In genomic region chr11:101267654-101268053, GRCh38 we compare ENCODE assay signal across 6 cellular contexts.
"Had no signal": no experiment of that assay in that cellular context is flagged by ENCODE, and none has a peak within 500 bp of the region (broad histone marks: within the 10 kb centered on the region; RNA-seq: fewer than 3 reads in every experiment).

No MANE protein-coding gene starts in this region.

- ATAC-seq: K562 had no signal

- H3K27ac ChIP-seq: HL-60 had no signal

- H3K4me3 ChIP-seq: K562 had no signal

- FAIRE-seq: HTR-8/SVneo, K562 had no signal

- DNase-seq: IMR-90, KBM-7, KG1 had no signal
